ENCODE assay signal across 30 cellular contexts in genomic region chr13:45084515-45084914, GRCh38.
"Had no signal": no experiment of that assay in that cellular context is flagged by ENCODE, and none has a peak within 500 bp of the region (broad histone marks: within the 10 kb centered on the region; RNA-seq: fewer than 3 reads in every experiment).

No MANE protein-coding gene starts in this region.

- H3K4me1 ChIP-seq: ascending aorta had no signal

- H3K27ac ChIP-seq: ascending aorta, cardiac muscle cell, VCaP had no signal

- ATAC-seq: activated CD4-positive, alpha-beta T cell treated with anti-CD3 and anti-CD28 coated beads for 36 hours; activated CD4-positive, CD25-positive, alpha-beta regulatory T cell treated with anti-CD3 and anti-CD28 coated beads, Interleukin-2, amount 50 U/mL, for 24 hours; activated CD8-positive, alpha-beta memory T cell treated with anti-CD3 and anti-CD28 coated beads, Interleukin-2, amount 10 ng/mL, durations not matched to agents 7 days and 5 days; activated CD8-positive, alpha-beta T cell treated with anti-CD3 and anti-CD28 coated beads, Interleukin-2, amount 10 ng/mL, durations not matched to agents 7 days and 5 days; activated naive CD8-positive, alpha-beta T cell treated with anti-CD3 and anti-CD28 coated beads, Interleukin-2, amount 50 U/mL, for 24 hours had no signal

- H3K9me3 ChIP-seq: ascending aorta had no signal

- DNase-seq: activated B cell treated with CpG ODN at 0.5 μM for 24 hours; activated CD4-positive, alpha-beta memory T cell treated with anti-CD3 and anti-CD28 coated beads, Interleukin-2, amount 10 ng/mL, durations not matched to agents 7 days and 5 days; activated CD4-positive, alpha-beta T cell treated with anti-CD3 and anti-CD28 coated beads for 1 hour; activated CD4-positive, alpha-beta T cell treated with anti-CD3 and anti-CD28 coated beads for 36 hours; activated CD4-positive, alpha-beta T cell treated with anti-CD3 and anti-CD28 coated beads for 48 hours; activated CD4-positive, alpha-beta T cell treated with anti-CD3 and anti-CD28 coated beads, Interleukin-2, amount 10 ng/mL, durations not matched to agents 7 days and 5 days; activated CD4-positive, alpha-beta T cell treated with anti-CD3 and anti-CD28 coated beads, Interleukin-2, amount 50 U/mL, for 48 hours; activated CD8-positive, alpha-beta memory T cell treated with anti-CD3 and anti-CD28 coated beads for 24 hours; activated CD8-positive, alpha-beta memory T cell treated with anti-CD3 and anti-CD28 coated beads, Interleukin-2, amount 10 ng/mL, durations not matched to agents 7 days and 5 days; activated CD8-positive, alpha-beta memory T cell treated with anti-CD3 and anti-CD28 coated beads, Interleukin-2, amount 50 U/mL, for 48 hours; activated CD8-positive, alpha-beta T cell treated with anti-CD3 and anti-CD28 coated beads, Interleukin-2, amount 10 ng/mL, durations not matched to agents 7 days and 5 days; activated effector memory CD4-positive, alpha-beta T cell treated with Interleukin-2 at 50 U/mL for 16 hours; activated gamma-delta T cell; activated naive CD4-positive, alpha-beta T cell treated with anti-CD3 and anti-CD28 coated beads, Interleukin-2, amount 10 ng/mL, durations not matched to agents 7 days and 5 days; activated naive CD4-positive, alpha-beta T cell treated with Interleukin-2 at 50 U/mL for 16 hours; activated naive CD8-positive, alpha-beta T cell treated with anti-CD3 and anti-CD28 coated beads, Interleukin-2, amount 10 ng/mL, durations not matched to agents 7 days and 5 days; activated naive CD8-positive, alpha-beta T cell treated with anti-CD3 and anti-CD28 coated beads, Interleukin-2, amount 50 U/mL, for 24 hours; activated T-cell treated with anti-CD3 and anti-CD28 coated beads, Interleukin-2, amount 50 U/mL, for 24 hours; activated T-cell treated with anti-CD3 and anti-CD28 coated beads, Interleukin-2, amount 50 U/mL, for 48 hours; amygdala; anterior cingulate cortex; caudate nucleus; cerebellar nuclear complex; T-helper 1 cell; T-helper 2 cell; T-helper 9 cell had no signal

- H3K4me3 ChIP-seq: ascending aorta, cardiac muscle cell had no signal

- H3K27me3 ChIP-seq: ascending aorta, cardiac muscle cell had no signal

- H3K36me3 ChIP-seq: ascending aorta, cardiac muscle cell had no signal
